Comparison of ENCODE assay signal across 19 cellular contexts in the genomic region with DNA sequence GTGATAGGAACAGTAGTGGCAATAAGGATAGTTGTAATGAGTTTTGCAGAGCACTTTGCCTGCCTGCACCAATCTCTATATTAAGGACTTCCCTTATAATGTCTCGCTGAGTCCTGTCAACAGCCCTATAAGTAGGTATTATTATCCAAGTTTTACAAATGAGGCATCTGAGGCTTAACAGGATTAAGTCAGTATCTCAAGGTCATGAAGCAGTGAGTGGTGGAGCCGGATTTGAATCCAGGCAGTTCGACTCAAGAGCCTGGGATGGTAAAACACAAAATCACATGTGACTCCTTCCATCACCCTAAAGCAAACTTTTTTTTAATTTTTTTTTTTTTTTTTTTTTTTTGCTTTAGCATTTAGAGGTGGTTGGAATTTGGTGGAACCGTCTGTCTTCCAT. TPM values are rescaled to one million over a fixed set of nuclear protein-coding genes. Genes with fewer than 3 reads are reported as not detected.
DNase-seq lines count a peak whose midpoint lies in the region; TF ChIP-seq lines count a peak whose summit lies in the region.
"Had no signal": no experiment of that assay in that cellular context is flagged by ENCODE, and none has a peak within 500 bp of the region (broad histone marks: within the 10 kb centered on the region; RNA-seq: fewer than 3 reads in every experiment).

No MANE protein-coding gene starts in this region.

- TF ChIP-seq CTCF in A673 (conservative IDR thresholded peaks at IDR 0.05; ENCODE audit: low read depth, low read length), result no peak
- TF ChIP-seq CTCF in WERI-Rb-1 (IDR thresholded peaks at IDR 0.05; ENCODE audit: low read depth, low read length), result no peak
- no peak for TF ChIP-seq CTCF in type B pancreatic cell (conservative IDR thresholded peaks at IDR 0.05)

- no peaks in the 10 kb centered on the region for H3K9me3 ChIP-seq in A673 (ENCODE audit: low read depth, low read length, poor library complexity, severe bottlenecking)
- H3K9me3 ChIP-seq in WERI-Rb-1 (ENCODE audit: severe bottlenecking), result no peaks in the 10 kb centered on the region
- H3K9me3 ChIP-seq: A549; BLaER1 treated with 17β-estradiol and CSF1 and Interleukin-3, amounts not matched to agents 10 nM and 100 nM had no signal

- H3K4me3 ChIP-seq in A673 (ENCODE audit: low read depth, low read length, poor library complexity, severe bottlenecking) (no peak overlapping the region), WERI-Rb-1 (ENCODE audit: low read depth, low read length) (peak overlapping the region; percentile 35)
- H3K4me3 ChIP-seq: A549; BLaER1 treated with 17β-estradiol and CSF1 and Interleukin-3, amounts not matched to agents 10 nM and 100 nM had no signal

- no peaks in the 10 kb centered on the region for H3K9me3 Mint-ChIP-seq in type B pancreatic cell
- H3K9me3 Mint-ChIP-seq: CD4-positive, CD25-positive, alpha-beta regulatory T cell; CD8-positive, alpha-beta memory T cell; H9 had no signal

- H3K4me1 ChIP-seq in A673 (ENCODE audit: insufficient read depth, low read length, poor library complexity, severe bottlenecking), result peaks cover 17% of the 10 kb centered on the region

- H3K27ac ChIP-seq in A673 (ENCODE audit: low read depth, low read length, poor library complexity, severe bottlenecking) (no peak overlapping the region), WERI-Rb-1 (peak overlapping the region; percentile 42)
- H3K27ac ChIP-seq: 22Rv1; BLaER1 treated with 17β-estradiol and CSF1 and Interleukin-3, amounts not matched to agents 10 nM and 100 nM had no signal

- H3K36me3 Mint-ChIP-seq in type B pancreatic cell, result peaks cover 7% of the 10 kb centered on the region
- H3K36me3 Mint-ChIP-seq: CD8-positive, alpha-beta memory T cell had no signal

- H3K36me3 ChIP-seq in A673 (ENCODE audit: insufficient read depth, low read length, poor library complexity, severe bottlenecking) (no peaks in the 10 kb centered on the region), WERI-Rb-1 (peaks cover 36% of the 10 kb centered on the region)

- BruUV-seq in A673 (replicated peaks; lab: Mats Ljungman, UMichigan), result no TSS peak

- CTCF ChIA-PET in A673 (lab: Charles Lee), result no interaction called here

- DNase-seq in A673 (ENCODE audit: low spot score) (peak; percentile 15), NCI-H524 (lab: John Stamatoyannopoulos, UW) (peak; percentile 57 to 80), WERI-Rb-1 (peak; percentile 76), type B pancreatic cell (ENCODE audit: extremely low spot score, unreplicated experiment) (no peak), AG08396 (ENCODE audit: low spot score) (no peak), middle frontal gyrus (ENCODE audit: extremely low spot score, low spot score) (no peak)
- no peak for DNase-seq in activated naive CD4-positive, alpha-beta T cell treated with anti-CD3 and anti-CD28 coated beads, Interleukin-2, amount 50 U/mL, for 16 hours
- DNase-seq: CD4-positive, CD25-positive, alpha-beta regulatory T cell; CD8-positive, alpha-beta memory T cell; COR-L47; DMS153; DMS79; GDM1; H9; KG1 had no signal

- intact Hi-C loops in A673 (cut with micrococcal nuclease; ENCODE audit: unreplicated experiment), result no loop called here

- H3K27ac Mint-ChIP-seq in type B pancreatic cell, result peak overlapping the region; percentile 1
- H3K27ac Mint-ChIP-seq: B cell; CD8-positive, alpha-beta memory T cell had no signal

- H3K4me3 Mint-ChIP-seq in type B pancreatic cell, result no peak overlapping the region
- H3K4me3 Mint-ChIP-seq: B cell; CD4-positive, CD25-positive, alpha-beta regulatory T cell; CD8-positive, alpha-beta memory T cell; H9 had no signal

- POLR2A ChIA-PET in A673 (lab: Charles Lee; ENCODE audit: low non-redundant PET), result no interaction called here

- no peaks in the 10 kb centered on the region for H3K27me3 Mint-ChIP-seq in type B pancreatic cell
- H3K27me3 Mint-ChIP-seq: B cell; CD4-positive, CD25-positive, alpha-beta regulatory T cell; CD8-positive, alpha-beta memory T cell had no signal

- H3K4me1 Mint-ChIP-seq in type B pancreatic cell (ENCODE audit: unreplicated experiment), result no peaks in the 10 kb centered on the region
- H3K4me1 Mint-ChIP-seq: B cell; CD4-positive, CD25-positive, alpha-beta regulatory T cell; CD8-positive, alpha-beta memory T cell; H9 had no signal

- no peaks in the 10 kb centered on the region for H3K27me3 ChIP-seq in A673 (replicated peaks; ENCODE audit: insufficient read depth, low read depth, low read length, poor library complexity)
- H3K27me3 ChIP-seq in WERI-Rb-1 (ENCODE audit: insufficient read depth, low read depth, severe bottlenecking), result no peaks in the 10 kb centered on the region
- H3K27me3 ChIP-seq: BLaER1 treated with 17β-estradiol and CSF1 and Interleukin-3, amounts not matched to agents 10 nM and 100 nM had no signal

RNA-seq across cellular contexts. Expression of gene RARS1, which starts 59.0 kb away (rescaled TPM):
- total RNA-seq in A673 (2021) (100 and 105 TPM in 2 replicates), type B pancreatic cell (ENCODE audit: low replicate concordance) (102 and 110 TPM in 2 replicates)

Comparison
In these comparisons a context has a peak if more than half of its experiments do, and no peak if none do; other contexts are left out.
1. DNase-seq: peak in A673 (single experiment), NCI-H524 (2 of 2) and WERI-Rb-1 (single experiment); none in type B pancreatic cell (single experiment), activated naive CD4-positive, alpha-beta T cell treated with anti-CD3 and anti-CD28 coated beads, Interleukin-2, amount 50 U/mL, for 16 hours (single experiment), AG08396 (single experiment) and middle frontal gyrus (single experiment).